ENCODE assay signal across 28 cellular contexts in genomic region chr7:106052681-106053080, GRCh38.
"Had no signal": no experiment of that assay in that cellular context is flagged by ENCODE, and none has a peak within 500 bp of the region (broad histone marks: within the 10 kb centered on the region; RNA-seq: fewer than 3 reads in every experiment).

No MANE protein-coding gene starts in this region.

- H3K4me2 ChIP-seq: neural progenitor cell had no signal

- H3K4me1 ChIP-seq: neural progenitor cell, psoas muscle, right lobe of liver had no signal

- H3K27ac Mint-ChIP-seq: nephron; neural progenitor cell; progenitor cell of endocrine pancreas; stimulated activated effector memory CD8-positive, alpha-beta T cell treated with anti-CD3 and anti-CD28 coated beads, Interleukin-12 subunit alpha, Interleukin-12 subunit beta, amount 100 ng/mL, for 72 hours had no signal

- H2AFZ ChIP-seq: neural progenitor cell, parathyroid adenoma had no signal

- H3K27me3 ChIP-seq: neural progenitor cell, ovary, right lobe of liver, sigmoid colon, stomach, thyroid gland, tibial nerve, upper lobe of left lung, vagina had no signal

- H3K4me3 ChIP-seq: neural progenitor cell, ovary, psoas muscle, right lobe of liver, sigmoid colon, stomach, thoracic aorta, thyroid gland, tibial nerve, upper lobe of left lung, vagina had no signal

- H3K9me3 ChIP-seq: ovary, psoas muscle, right lobe of liver, sigmoid colon, stomach, thoracic aorta, thyroid gland, tibial nerve, upper lobe of left lung, vagina had no signal

- H3K27me3 Mint-ChIP-seq: naive B cell; naive thymus-derived CD8-positive, alpha-beta T cell had no signal

- H3K4me3 Mint-ChIP-seq: naive B cell; naive thymus-derived CD8-positive, alpha-beta T cell; nephron; neural progenitor cell; stimulated activated effector memory CD8-positive, alpha-beta T cell treated with anti-CD3 and anti-CD28 coated beads, Interleukin-12 subunit alpha, Interleukin-12 subunit beta, amount 100 ng/mL, for 72 hours had no signal

- H3K79me2 ChIP-seq: parathyroid adenoma had no signal

- H3K9me3 Mint-ChIP-seq: naive B cell; naive thymus-derived CD8-positive, alpha-beta T cell; nephron; neural progenitor cell; stimulated activated effector memory CD8-positive, alpha-beta T cell treated with anti-CD3 and anti-CD28 coated beads, Interleukin-12 subunit alpha, Interleukin-12 subunit beta, amount 100 ng/mL, for 72 hours had no signal

- DNase-seq: naive B cell; naive thymus-derived CD8-positive, alpha-beta T cell; occipital lobe; ovary; posterior cingulate gyrus; psoas muscle; right cardiac atrium; right lobe of liver; small intestine; stimulated activated CD4-positive, alpha-beta T cell treated with anti-CD3 and anti-CD28 coated beads, Interleukin-15, amount 100 ng/mL, for 24 hours; stimulated activated CD4-positive, alpha-beta T cell treated with anti-CD3 and anti-CD28 coated beads, Interleukin-2, amount 100 ng/mL, for 24 hours; stimulated activated CD4-positive, alpha-beta T cell treated with anti-CD3 and anti-CD28 coated beads, Interleukin-2, amount 100 ng/mL, for 48 hours; stimulated activated CD4-positive, alpha-beta T cell treated with anti-CD3 and anti-CD28 coated beads, Interleukin-4, amount 100 ng/mL, for 24 hours; stimulated activated naive CD4-positive, alpha-beta T cell; stimulated activated naive CD8-positive, alpha-beta T cell treated with anti-CD3 and anti-CD28 coated beads, Interleukin-15, Interleukin-2, amounts not matched to agents 100 U/mL and 50 U/mL, for 24 hours; stomach; thyroid gland; trophoblast cell; upper lobe of left lung had no signal

- H3K36me3 ChIP-seq: neural progenitor cell, ovary, right lobe of liver, sigmoid colon, stomach, thoracic aorta, thyroid gland, tibial nerve, upper lobe of left lung, vagina had no signal

- ATAC-seq: naive thymus-derived CD8-positive, alpha-beta T cell; psoas muscle; right cardiac atrium; right lobe of liver; stimulated activated effector memory CD8-positive, alpha-beta T cell treated with anti-CD3 and anti-CD28 coated beads, Interleukin-12 subunit alpha, Interleukin-12 subunit beta, amount 100 ng/mL, for 72 hours; stimulated activated naive CD8-positive, alpha-beta T cell treated with anti-CD3 and anti-CD28 coated beads, Interleukin-15, Interleukin-2, amounts not matched to agents 100 U/mL and 50 U/mL, for 24 hours had no signal

- H3K27ac ChIP-seq: neural progenitor cell, ovary, parathyroid adenoma, psoas muscle, right lobe of liver, sigmoid colon, stomach, thoracic aorta, thyroid gland, tibial nerve, upper lobe of left lung, vagina had no signal

- H3K36me3 Mint-ChIP-seq: naive B cell; naive thymus-derived CD8-positive, alpha-beta T cell; neural progenitor cell; stimulated activated effector memory CD8-positive, alpha-beta T cell treated with anti-CD3 and anti-CD28 coated beads, Interleukin-12 subunit alpha, Interleukin-12 subunit beta, amount 100 ng/mL, for 72 hours had no signal
